In the genomic region with DNA sequence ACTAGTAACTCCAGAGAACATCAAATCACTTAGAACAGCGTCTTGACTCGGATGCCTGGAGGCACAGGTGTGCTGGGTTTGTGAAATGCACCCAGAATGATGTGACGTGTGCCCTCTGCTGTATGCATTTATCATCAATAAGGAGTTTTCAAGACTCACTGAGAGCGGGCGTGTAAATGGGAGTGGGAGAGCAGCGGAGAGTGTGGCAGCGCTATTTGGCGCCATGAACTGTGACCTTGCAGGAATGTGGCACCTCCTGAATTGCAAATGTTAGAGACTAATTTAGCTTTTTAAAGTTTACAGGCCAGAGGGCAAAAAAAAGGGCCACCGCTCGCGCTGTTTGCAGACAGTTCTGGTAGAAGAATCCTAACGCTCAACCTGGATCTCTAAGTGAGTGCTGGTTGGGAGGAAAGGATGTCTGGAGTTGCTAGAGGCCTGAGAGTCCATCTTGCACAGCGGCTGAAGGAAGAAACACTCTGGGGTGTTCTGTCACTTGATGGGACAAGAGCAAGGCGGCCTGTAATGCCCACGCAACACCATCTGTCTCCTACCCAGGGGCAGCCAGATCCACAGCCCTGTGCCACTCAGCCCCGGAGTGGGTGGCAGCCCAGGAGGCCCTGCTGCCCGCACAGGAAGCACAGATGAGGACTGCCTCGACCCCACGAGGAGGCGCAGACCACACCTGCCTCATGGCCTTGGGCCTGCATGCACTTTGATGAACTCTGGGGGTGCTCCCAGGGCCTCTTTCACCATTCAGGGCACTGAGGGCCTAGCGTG, we compare ENCODE assay signal across 1 cellular context.
TF ChIP-seq lines count a peak whose summit lies in the region.

No MANE protein-coding gene starts in this region.

TF ChIP-seq in HepG2, 621 proteins besides CTCF, POLR2A, EP300 and RAD21 (continued from another document and continues in another):
- TF ChIP-seq DZIP1 (CRISPR knock-in tag; IDR thresholded peaks at IDR 0.05), result no peak
- no peak for TF ChIP-seq MIER3 (CRISPR knock-in tag; IDR thresholded peaks at IDR 0.05; ENCODE audit: borderline replicate concordance)
- TF ChIP-seq ZSCAN25 (CRISPR knock-in tag; IDR thresholded peaks at IDR 0.05), result no peak
- no peak for TF ChIP-seq CBX5 (CRISPR knock-in tag; IDR thresholded peaks at IDR 0.05; ENCODE audit: borderline replicate concordance)
- no peak for TF ChIP-seq SCMH1 (CRISPR knock-in tag; IDR thresholded peaks at IDR 0.05; ENCODE audit: borderline replicate concordance)
- no peak for TF ChIP-seq CEBPG (CRISPR knock-in tag; IDR thresholded peaks at IDR 0.05)
- TF ChIP-seq ZNF276 (CRISPR knock-in tag; IDR thresholded peaks at IDR 0.05; ENCODE audit: low read depth), result no peak
- no peak for TF ChIP-seq TOPORS (CRISPR knock-in tag; IDR thresholded peaks at IDR 0.05)
- TF ChIP-seq ARNT2 (CRISPR knock-in tag; IDR thresholded peaks at IDR 0.05; ENCODE audit: low read depth), result no peak
- no peak for TF ChIP-seq SALL2 (CRISPR knock-in tag; IDR thresholded peaks at IDR 0.05)
- TF ChIP-seq ZFAT (CRISPR knock-in tag; conservative IDR thresholded peaks at IDR 0.05), result no peak
- TF ChIP-seq ZNF235 (CRISPR knock-in tag; IDR thresholded peaks at IDR 0.05; ENCODE audit: borderline replicate concordance), result no peak
- no peak for TF ChIP-seq ZNF337 (CRISPR knock-in tag; IDR thresholded peaks at IDR 0.05; ENCODE audit: borderline replicate concordance, low read depth)
- no peak for TF ChIP-seq ZMYM3 (CRISPR knock-in tag; IDR thresholded peaks at IDR 0.05)
- TF ChIP-seq KLF15 (CRISPR knock-in tag; IDR thresholded peaks at IDR 0.05; ENCODE audit: borderline replicate concordance), result no peak
- no peak for TF ChIP-seq ZNF761 (CRISPR knock-in tag; conservative IDR thresholded peaks at IDR 0.05)
- no peak for TF ChIP-seq IRX3 (CRISPR knock-in tag; IDR thresholded peaks at IDR 0.05; ENCODE audit: borderline replicate concordance, low read depth)
- TF ChIP-seq ZNF333 (CRISPR knock-in tag; IDR thresholded peaks at IDR 0.05; ENCODE audit: borderline replicate concordance), result no peak
- no peak for TF ChIP-seq WIZ (CRISPR knock-in tag; IDR thresholded peaks at IDR 0.05)
- TF ChIP-seq DNMT1 (CRISPR knock-in tag; IDR thresholded peaks at IDR 0.05), result 0 out of 2 replicates have a peak, but pooled peaks have one; percentile 12
- TF ChIP-seq GABPB1 (CRISPR knock-in tag; IDR thresholded peaks at IDR 0.05), result peak; percentile 34; the same call in 1 of the 2 replicates
- TF ChIP-seq GTF3A (CRISPR knock-in tag; conservative IDR thresholded peaks at IDR 0.05), result no peak
- no peak for TF ChIP-seq ZNF781 (CRISPR knock-in tag; IDR thresholded peaks at IDR 0.05; ENCODE audit: borderline replicate concordance, not compliant biosample characterization)
- TF ChIP-seq ZNF512B (CRISPR knock-in tag; IDR thresholded peaks at IDR 0.05; ENCODE audit: borderline replicate concordance), result no peak
- TF ChIP-seq, protein P1, sequence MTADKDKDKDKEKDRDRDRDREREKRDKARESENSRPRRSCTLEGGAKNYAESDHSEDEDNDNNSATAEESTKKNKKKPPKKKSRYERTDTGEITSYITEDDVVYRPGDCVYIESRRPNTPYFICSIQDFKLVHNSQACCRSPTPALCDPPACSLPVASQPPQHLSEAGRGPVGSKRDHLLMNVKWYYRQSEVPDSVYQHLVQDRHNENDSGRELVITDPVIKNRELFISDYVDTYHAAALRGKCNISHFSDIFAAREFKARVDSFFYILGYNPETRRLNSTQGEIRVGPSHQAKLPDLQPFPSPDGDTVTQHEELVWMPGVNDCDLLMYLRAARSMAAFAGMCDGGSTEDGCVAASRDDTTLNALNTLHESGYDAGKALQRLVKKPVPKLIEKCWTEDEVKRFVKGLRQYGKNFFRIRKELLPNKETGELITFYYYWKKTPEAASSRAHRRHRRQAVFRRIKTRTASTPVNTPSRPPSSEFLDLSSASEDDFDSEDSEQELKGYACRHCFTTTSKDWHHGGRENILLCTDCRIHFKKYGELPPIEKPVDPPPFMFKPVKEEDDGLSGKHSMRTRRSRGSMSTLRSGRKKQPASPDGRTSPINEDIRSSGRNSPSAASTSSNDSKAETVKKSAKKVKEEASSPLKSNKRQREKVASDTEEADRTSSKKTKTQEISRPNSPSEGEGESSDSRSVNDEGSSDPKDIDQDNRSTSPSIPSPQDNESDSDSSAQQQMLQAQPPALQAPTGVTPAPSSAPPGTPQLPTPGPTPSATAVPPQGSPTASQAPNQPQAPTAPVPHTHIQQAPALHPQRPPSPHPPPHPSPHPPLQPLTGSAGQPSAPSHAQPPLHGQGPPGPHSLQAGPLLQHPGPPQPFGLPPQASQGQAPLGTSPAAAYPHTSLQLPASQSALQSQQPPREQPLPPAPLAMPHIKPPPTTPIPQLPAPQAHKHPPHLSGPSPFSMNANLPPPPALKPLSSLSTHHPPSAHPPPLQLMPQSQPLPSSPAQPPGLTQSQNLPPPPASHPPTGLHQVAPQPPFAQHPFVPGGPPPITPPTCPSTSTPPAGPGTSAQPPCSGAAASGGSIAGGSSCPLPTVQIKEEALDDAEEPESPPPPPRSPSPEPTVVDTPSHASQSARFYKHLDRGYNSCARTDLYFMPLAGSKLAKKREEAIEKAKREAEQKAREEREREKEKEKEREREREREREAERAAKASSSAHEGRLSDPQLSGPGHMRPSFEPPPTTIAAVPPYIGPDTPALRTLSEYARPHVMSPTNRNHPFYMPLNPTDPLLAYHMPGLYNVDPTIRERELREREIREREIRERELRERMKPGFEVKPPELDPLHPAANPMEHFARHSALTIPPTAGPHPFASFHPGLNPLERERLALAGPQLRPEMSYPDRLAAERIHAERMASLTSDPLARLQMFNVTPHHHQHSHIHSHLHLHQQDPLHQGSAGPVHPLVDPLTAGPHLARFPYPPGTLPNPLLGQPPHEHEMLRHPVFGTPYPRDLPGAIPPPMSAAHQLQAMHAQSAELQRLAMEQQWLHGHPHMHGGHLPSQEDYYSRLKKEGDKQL (CRISPR knock-in tag; IDR thresholded peaks at IDR 0.05; ENCODE audit: low read depth), result no peak
- TF ChIP-seq ZFP1 (CRISPR knock-in tag; IDR thresholded peaks at IDR 0.05), result no peak
- TF ChIP-seq RAD51 (IDR thresholded peaks at IDR 0.05; ENCODE audit: borderline replicate concordance), result no peak
- no peak for TF ChIP-seq SETDB1 (CRISPR knock-in tag; IDR thresholded peaks at IDR 0.05; ENCODE audit: borderline replicate concordance)
- TF ChIP-seq ZNF740 (CRISPR knock-in tag; IDR thresholded peaks at IDR 0.05), result no peak
- no peak for TF ChIP-seq NCOA1 (CRISPR knock-in tag; IDR thresholded peaks at IDR 0.05)
- TF ChIP-seq MAX (IDR thresholded peaks at IDR 0.05), result 0 out of 2 replicates have a peak, but pooled peaks have one; percentile 11
- TF ChIP-seq MAF1 (CRISPR knock-in tag; IDR thresholded peaks at IDR 0.05; ENCODE audit: borderline replicate concordance), result no peak
- TF ChIP-seq, protein P2, sequence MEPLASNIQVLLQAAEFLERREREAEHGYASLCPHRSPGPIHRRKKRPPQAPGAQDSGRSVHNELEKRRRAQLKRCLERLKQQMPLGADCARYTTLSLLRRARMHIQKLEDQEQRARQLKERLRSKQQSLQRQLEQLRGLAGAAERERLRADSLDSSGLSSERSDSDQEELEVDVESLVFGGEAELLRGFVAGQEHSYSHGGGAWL (CRISPR knock-in tag; IDR thresholded peaks at IDR 0.05), result no peak
- no peak for TF ChIP-seq ZNF720 (CRISPR knock-in tag; IDR thresholded peaks at IDR 0.05)
- TF ChIP-seq ZMYM4 (CRISPR knock-in tag; IDR thresholded peaks at IDR 0.05), result peak; percentile 25; the same call in 1 of the 2 replicates
- TF ChIP-seq PHB2 (IDR thresholded peaks at IDR 0.05; ENCODE audit: partially characterized antibody), result no peak
- TF ChIP-seq REL (CRISPR knock-in tag; conservative IDR thresholded peaks at IDR 0.05), result no peak
- TF ChIP-seq KMT2A (CRISPR knock-in tag; IDR thresholded peaks at IDR 0.05), result no peak
- TF ChIP-seq ZFP82 (CRISPR knock-in tag; IDR thresholded peaks at IDR 0.05; ENCODE audit: borderline replicate concordance), result no peak
- no peak for TF ChIP-seq NFYB (CRISPR knock-in tag; IDR thresholded peaks at IDR 0.05)
- no peak for TF ChIP-seq MXI1 (IDR thresholded peaks at IDR 0.05; ENCODE audit: borderline replicate concordance, low read depth, low read length)
- TF ChIP-seq ZNF660 (CRISPR knock-in tag; IDR thresholded peaks at IDR 0.05; ENCODE audit: borderline replicate concordance, low read depth), result no peak
- no peak for TF ChIP-seq ZGPAT (CRISPR knock-in tag; IDR thresholded peaks at IDR 0.05)
- TF ChIP-seq TIGD3 (CRISPR knock-in tag; IDR thresholded peaks at IDR 0.05; ENCODE audit: borderline replicate concordance), result no peak
- TF ChIP-seq ZNF136 (CRISPR knock-in tag; IDR thresholded peaks at IDR 0.05; ENCODE audit: low read depth), result no peak
